8 cellular contexts compared by ENCODE assay signal in the genomic region with DNA sequence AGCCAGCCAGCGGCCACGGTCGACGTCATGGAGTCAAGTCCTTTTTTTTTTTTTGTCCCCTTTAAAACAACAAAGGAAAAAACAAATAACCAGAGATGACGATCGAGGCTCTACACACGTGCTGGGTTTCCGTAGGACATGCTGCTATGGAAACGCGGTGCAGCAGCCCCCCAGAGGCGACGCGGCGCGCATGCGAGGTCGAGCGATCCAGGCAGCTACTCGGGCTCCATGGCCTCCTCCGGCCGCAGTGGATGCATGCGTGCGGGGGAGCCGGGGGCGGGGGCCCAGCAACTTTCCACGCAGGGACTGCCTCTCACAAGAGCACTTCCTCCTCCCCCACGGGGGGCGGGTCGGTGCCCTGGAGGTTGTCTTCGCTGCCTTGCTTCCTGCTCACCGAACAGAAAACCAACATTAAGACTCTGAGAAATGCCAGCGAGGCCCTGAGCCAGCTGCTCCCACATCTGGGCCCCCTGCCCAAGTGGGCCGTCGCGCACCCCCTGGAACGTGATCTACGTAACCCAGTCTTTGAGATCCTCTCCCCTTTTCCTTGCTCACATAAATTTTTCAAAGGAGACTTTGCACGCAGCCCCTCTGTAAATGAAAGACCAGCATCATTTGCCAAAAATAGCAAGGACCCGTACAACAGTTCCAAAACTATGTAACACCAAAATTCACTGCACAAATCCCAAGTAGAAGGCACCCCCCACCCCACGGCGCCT. TPM values are rescaled to one million over a fixed set of nuclear protein-coding genes. Genes with fewer than 3 reads are reported as not detected.
DNase-seq lines count a peak whose midpoint lies in the region; ATAC-seq and FAIRE-seq lines count a peak whose summit lies in the region.

No MANE protein-coding gene starts in this region.

- ATAC-seq in HG02610 (IDR thresholded peaks at IDR 0.05; ENCODE audit: unreplicated experiment) (no peak), HG02571 (IDR thresholded peaks at IDR 0.05; ENCODE audit: unreplicated experiment) (no peak)

- H3K27ac Mint-ChIP-seq in activated T-helper 1 cell treated with anti-CD3 and anti-CD28 coated beads, Interleukin-12 subunit alpha, Interleukin-12 subunit beta, Interleukin-2, Interleukin-4 antibody, amounts not matched to agents 30 ng/mL and 10 ng/mL and 1 ng/mL, durations not matched to agents 14 hours and 24 hours and 36 hours: peak overlapping the region; percentile 92

- H3K4me1 Mint-ChIP-seq in activated T-helper 1 cell treated with anti-CD3 and anti-CD28 coated beads, Interleukin-12 subunit alpha, Interleukin-12 subunit beta, Interleukin-2, Interleukin-4 antibody, amounts not matched to agents 30 ng/mL and 10 ng/mL and 1 ng/mL, durations not matched to agents 14 hours and 24 hours and 36 hours (ENCODE audit: low read depth): peaks cover 30% of the 10 kb centered on the region

- H3K4me3 Mint-ChIP-seq in activated T-helper 1 cell treated with anti-CD3 and anti-CD28 coated beads, Interleukin-12 subunit alpha, Interleukin-12 subunit beta, Interleukin-2, Interleukin-4 antibody, amounts not matched to agents 30 ng/mL and 10 ng/mL and 1 ng/mL, durations not matched to agents 14 hours and 24 hours and 36 hours: peak overlapping the region; percentile 73

- no peaks in the 10 kb centered on the region for H3K4me1 ChIP-seq in small intestine (ENCODE audit: control insufficient read depth in 2 of 2, insufficient read depth in 1 of 2, low read depth in 1 of 2, low read length in 1 of 2)

- H3K27me3 Mint-ChIP-seq in activated T-helper 1 cell treated with anti-CD3 and anti-CD28 coated beads, Interleukin-12 subunit alpha, Interleukin-12 subunit beta, Interleukin-2, Interleukin-4 antibody, amounts not matched to agents 30 ng/mL and 10 ng/mL and 1 ng/mL, durations not matched to agents 14 hours and 24 hours and 36 hours (ENCODE audit: insufficient read depth): no peaks in the 10 kb centered on the region

- DNase-seq in NOMO-1 (lab: John Stamatoyannopoulos, UW; ENCODE audit: unreplicated experiment in 2 of 2) (peak; percentile 76 to 85), cardiac septum (ENCODE audit: low spot score) (peak; percentile 80), small intestine (peak; percentile 59), NCI-H2196 (lab: John Stamatoyannopoulos, UW; ENCODE audit: unreplicated experiment) (no peak), NCI-H146 (lab: John Stamatoyannopoulos, UW) (no peak)
- peak; percentile 79 for DNase-seq in activated T-helper 1 cell treated with anti-CD3 and anti-CD28 coated beads, Interleukin-12 subunit alpha, Interleukin-12 subunit beta, Interleukin-2, Interleukin-4 antibody, amounts not matched to agents 30 ng/mL and 10 ng/mL and 1 ng/mL, durations not matched to agents 14 hours and 24 hours and 36 hours (ENCODE audit: low spot score)

- H3K27me3 ChIP-seq in small intestine (ENCODE audit: control insufficient read depth in 2 of 2, insufficient read depth in 2 of 2, low read length in 2 of 2): no peaks in the 10 kb centered on the region

- no peak overlapping the region for H3K4me3 ChIP-seq in small intestine (ENCODE audit: low read depth in 1 of 2, low read length in 2 of 2)

- peak overlapping the region; percentile 53 to 88 for H3K27ac ChIP-seq in small intestine (ENCODE audit: low read depth in 1 of 2, low read length in 1 of 2)

- no peaks in the 10 kb centered on the region for H3K9me3 ChIP-seq in small intestine (ENCODE audit: control insufficient read depth, low read depth)

- WGBS in small intestine, 3 donors: 51 to 81% (median 51%) methylated on average over 41 of the region's 41 CpGs

- peaks cover 27% of the 10 kb centered on the region for H3K36me3 Mint-ChIP-seq in activated T-helper 1 cell treated with anti-CD3 and anti-CD28 coated beads, Interleukin-12 subunit alpha, Interleukin-12 subunit beta, Interleukin-2, Interleukin-4 antibody, amounts not matched to agents 30 ng/mL and 10 ng/mL and 1 ng/mL, durations not matched to agents 14 hours and 24 hours and 36 hours (ENCODE audit: low read depth)

- FAIRE-seq in small intestine (lab: Jason Lieb, UNC): no peak

- H3K9me3 Mint-ChIP-seq in activated T-helper 1 cell treated with anti-CD3 and anti-CD28 coated beads, Interleukin-12 subunit alpha, Interleukin-12 subunit beta, Interleukin-2, Interleukin-4 antibody, amounts not matched to agents 30 ng/mL and 10 ng/mL and 1 ng/mL, durations not matched to agents 14 hours and 24 hours and 36 hours: no peaks in the 10 kb centered on the region

- peaks cover 3 to 4% of the 10 kb centered on the region in 2 donors for H3K36me3 ChIP-seq in small intestine (ENCODE audit: control insufficient read depth in 2 of 2, insufficient read depth in 2 of 2, low read length in 2 of 2)

- intact Hi-C loops in activated T-helper 1 cell treated with anti-CD3 and anti-CD28 coated beads, Interleukin-12 subunit alpha, Interleukin-12 subunit beta, Interleukin-2, Interleukin-4 antibody, amounts not matched to agents 30 ng/mL and 10 ng/mL and 1 ng/mL, durations not matched to agents 14 hours and 24 hours and 36 hours (cut with micrococcal nuclease): loop anchor here (2.0 to 5.0 kb wide), 2 partner anchors 16 to 57 kb away; a partner anchor contains a TSS
- intact Hi-C loops in cardiac septum (cut with DNase I): no loop called here

RNA-seq across cellular contexts. Expression of a gene that starts 30.7 kb away (rescaled TPM):
- total RNA-seq in activated T-helper 1 cell treated with anti-CD3 and anti-CD28 coated beads, Interleukin-12 subunit alpha, Interleukin-12 subunit beta, Interleukin-2, Interleukin-4 antibody, amounts not matched to agents 30 ng/mL and 10 ng/mL and 1 ng/mL, durations not matched to agents 14 hours and 24 hours and 36 hours: 22.8 and 25.3 TPM in 2 replicates
- total RNA-seq in cardiac septum: 6.4 TPM
- 10 to 100 TPM; 17.5 to 49.6 (median 37.3) TPM for polyA plus RNA-seq in small intestine

RNA-seq across cellular contexts. Expression of a gene that starts 55.9 kb away (rescaled TPM):
- 38.1 and 41.0 TPM in 2 replicates for total RNA-seq in activated T-helper 1 cell treated with anti-CD3 and anti-CD28 coated beads, Interleukin-12 subunit alpha, Interleukin-12 subunit beta, Interleukin-2, Interleukin-4 antibody, amounts not matched to agents 30 ng/mL and 10 ng/mL and 1 ng/mL, durations not matched to agents 14 hours and 24 hours and 36 hours
- 17.8 TPM for total RNA-seq in cardiac septum
- 10 to 100 TPM; 25.4 to 44.5 (median 34.5) TPM for polyA plus RNA-seq in small intestine

Comparison
In these comparisons a context has a peak if more than half of its experiments do, and no peak if none do; other contexts are left out.
1. DNase-seq: peak in NOMO-1 (2 of 2), activated T-helper 1 cell treated with anti-CD3 and anti-CD28 coated beads, Interleukin-12 subunit alpha, Interleukin-12 subunit beta, Interleukin-2, Interleukin-4 antibody, amounts not matched to agents 30 ng/mL and 10 ng/mL and 1 ng/mL, durations not matched to agents 14 hours and 24 hours and 36 hours (single experiment), cardiac septum (single experiment) and small intestine (single experiment); none in NCI-H2196 (single experiment) and NCI-H146 (single experiment).